Comparison of ENCODE assay signal across 8 cellular contexts in genomic region chr15:72784233-72784876, GRCh38. TPM values are rescaled to one million over a fixed set of nuclear protein-coding genes. Genes with fewer than 3 reads are reported as not detected.
DNase-seq lines count a peak whose midpoint lies in the region; ATAC-seq lines count a peak whose summit lies in the region.

No MANE protein-coding gene starts in this region.

- peak overlapping the region; percentile 92 for H3K4me3 Mint-ChIP-seq in activated T-helper 1 cell treated with anti-CD3 and anti-CD28 coated beads, Interleukin-12 subunit alpha, Interleukin-12 subunit beta, Interleukin-2, Interleukin-4 antibody, amounts not matched to agents 30 ng/mL and 10 ng/mL and 1 ng/mL, durations not matched to agents 14 hours and 24 hours and 36 hours

- peak; percentile 56 for DNase-seq in CMK (ENCODE audit: low read depth)
- DNase-seq in NCI-H526 treated with DMSO at 0.1 percent for 48 hours (lab: John Stamatoyannopoulos, UW): peak; percentile 61
- DNase-seq in activated T-helper 1 cell treated with anti-CD3 and anti-CD28 coated beads, Interleukin-12 subunit alpha, Interleukin-12 subunit beta, Interleukin-2, Interleukin-4 antibody, amounts not matched to agents 30 ng/mL and 10 ng/mL and 1 ng/mL, durations not matched to agents 14 hours and 24 hours and 36 hours (ENCODE audit: low spot score): no peak
- DNase-seq in glomerular endothelial cell (ENCODE audit: extremely low read depth, low read depth, low spot score): peak; percentile 60
- DNase-seq in non-pigmented ciliary epithelial cell (ENCODE audit: low read depth): peak; percentile 49

- peaks cover 23% of the 10 kb centered on the region for H3K36me3 Mint-ChIP-seq in activated T-helper 1 cell treated with anti-CD3 and anti-CD28 coated beads, Interleukin-12 subunit alpha, Interleukin-12 subunit beta, Interleukin-2, Interleukin-4 antibody, amounts not matched to agents 30 ng/mL and 10 ng/mL and 1 ng/mL, durations not matched to agents 14 hours and 24 hours and 36 hours (ENCODE audit: low read depth)

- no peaks in the 10 kb centered on the region for H3K27me3 Mint-ChIP-seq in activated T-helper 1 cell treated with anti-CD3 and anti-CD28 coated beads, Interleukin-12 subunit alpha, Interleukin-12 subunit beta, Interleukin-2, Interleukin-4 antibody, amounts not matched to agents 30 ng/mL and 10 ng/mL and 1 ng/mL, durations not matched to agents 14 hours and 24 hours and 36 hours (ENCODE audit: insufficient read depth)

- no peaks in the 10 kb centered on the region for H3K9me3 Mint-ChIP-seq in activated T-helper 1 cell treated with anti-CD3 and anti-CD28 coated beads, Interleukin-12 subunit alpha, Interleukin-12 subunit beta, Interleukin-2, Interleukin-4 antibody, amounts not matched to agents 30 ng/mL and 10 ng/mL and 1 ng/mL, durations not matched to agents 14 hours and 24 hours and 36 hours

- peaks cover 65% of the 10 kb centered on the region for H3K4me1 Mint-ChIP-seq in activated T-helper 1 cell treated with anti-CD3 and anti-CD28 coated beads, Interleukin-12 subunit alpha, Interleukin-12 subunit beta, Interleukin-2, Interleukin-4 antibody, amounts not matched to agents 30 ng/mL and 10 ng/mL and 1 ng/mL, durations not matched to agents 14 hours and 24 hours and 36 hours (ENCODE audit: low read depth)

- peak overlapping the region; percentile 96 for H3K27ac Mint-ChIP-seq in activated T-helper 1 cell treated with anti-CD3 and anti-CD28 coated beads, Interleukin-12 subunit alpha, Interleukin-12 subunit beta, Interleukin-2, Interleukin-4 antibody, amounts not matched to agents 30 ng/mL and 10 ng/mL and 1 ng/mL, durations not matched to agents 14 hours and 24 hours and 36 hours

- ATAC-seq in GM19023 (IDR thresholded peaks at IDR 0.05; ENCODE audit: unreplicated experiment) (peak; percentile 6), HG03565 (IDR thresholded peaks at IDR 0.05; ENCODE audit: unreplicated experiment) (peak; percentile 4), HG03097 (IDR thresholded peaks at IDR 0.05; ENCODE audit: low FRiP score, unreplicated experiment) (no peak)

- intact Hi-C loops in activated T-helper 1 cell treated with anti-CD3 and anti-CD28 coated beads, Interleukin-12 subunit alpha, Interleukin-12 subunit beta, Interleukin-2, Interleukin-4 antibody, amounts not matched to agents 30 ng/mL and 10 ng/mL and 1 ng/mL, durations not matched to agents 14 hours and 24 hours and 36 hours (cut with micrococcal nuclease): loop anchor here (1.0 to 5.0 kb wide), 7 partner anchors 44 to 666 kb away; partner anchors contain the start of genes HEXA, MYO9A, PARP6 and SENP8

RNA-seq across cellular contexts. Expression of gene ADPGK, which starts 0.8 kb away (rescaled TPM):
- 94.0 and 101 TPM in 2 replicates for total RNA-seq in activated T-helper 1 cell treated with anti-CD3 and anti-CD28 coated beads, Interleukin-12 subunit alpha, Interleukin-12 subunit beta, Interleukin-2, Interleukin-4 antibody, amounts not matched to agents 30 ng/mL and 10 ng/mL and 1 ng/mL, durations not matched to agents 14 hours and 24 hours and 36 hours
- total RNA-seq in glomerular endothelial cell: 46.8 and 63.1 TPM in 2 replicates
